In genomic region chr14:105865266-105865903, GRCh38 we compare ENCODE assay signal across 19 cellular contexts.
DNase-seq lines count a peak whose midpoint lies in the region; ATAC-seq and TF ChIP-seq lines count a peak whose summit lies in the region.
"Had no signal": no experiment of that assay in that cellular context is flagged by ENCODE, and none has a peak within 500 bp of the region (broad histone marks: within the 10 kb centered on the region; RNA-seq: fewer than 3 reads in every experiment).

No MANE protein-coding gene starts in this region.

- H3K4me3 Mint-ChIP-seq in activated CD4-positive, alpha-beta T cell treated with anti-CD3 and anti-CD28 coated beads, Interleukin-2, amount 10 ng/mL, durations not matched to agents 7 days and 5 days, result no peak overlapping the region
- H3K4me3 Mint-ChIP-seq in H9, result no peak overlapping the region
- H3K4me3 Mint-ChIP-seq: activated T-helper 17 cell treated with anti-CD3 and anti-CD28 coated beads, Interleukin-2, amount 50 U/mL, for 72 hours had no signal

- no peak overlapping the region for H4K8ac ChIP-seq in H9 (replicated peaks; ENCODE audit: insufficient read length, low read depth, low read length)

- TF ChIP-seq CTCF in H9 (conservative IDR thresholded peaks at IDR 0.05) (no peak), sigmoid colon (IDR thresholded peaks at IDR 0.05) (no peak)

- H3K27me3 Mint-ChIP-seq in activated CD4-positive, alpha-beta T cell treated with anti-CD3 and anti-CD28 coated beads, Interleukin-2, amount 10 ng/mL, durations not matched to agents 7 days and 5 days, result peaks cover 16% of the 10 kb centered on the region
- peaks cover 3% of the 10 kb centered on the region; the same call in 1 of the 2 replicates for H3K27me3 Mint-ChIP-seq in H9 (ENCODE audit: low read depth)
- H3K27me3 Mint-ChIP-seq: naive B cell had no signal

- no peak overlapping the region for H3K4ac ChIP-seq in H9 (ENCODE audit: low read depth, low read length)

- no peak for TF ChIP-seq EP300 in sigmoid colon (IDR thresholded peaks at IDR 0.05)

- H4K20me1 ChIP-seq in H9 (ENCODE audit: control insufficient read depth, insufficient read depth, insufficient read length), result no peaks in the 10 kb centered on the region

- no CpG with 5 or more reads among the region's 15 CpGs for WGBS in H9 (ENCODE audit: extremely low coverage, insufficient read length, low lambda C conversion rate)
- 66 to 74% methylated on average over 15 of the region's 15 CpGs for WGBS in sigmoid colon, 2 donors

- no peak overlapping the region for H3K27ac ChIP-seq in H9 (ENCODE audit: insufficient read length, low read depth, low read length)
- H3K27ac ChIP-seq in sigmoid colon, result no peak overlapping the region
- H3K27ac ChIP-seq: body of pancreas, PC-9, testis had no signal

- H3K4me1 ChIP-seq in H9 (ENCODE audit: insufficient read depth, low read length) (no peaks in the 10 kb centered on the region), sigmoid colon (no peaks in the 10 kb centered on the region)
- H3K4me1 ChIP-seq: body of pancreas, testis had no signal

- H3K36me3 Mint-ChIP-seq in activated CD4-positive, alpha-beta T cell treated with anti-CD3 and anti-CD28 coated beads, Interleukin-2, amount 10 ng/mL, durations not matched to agents 7 days and 5 days (ENCODE audit: low read depth), result no peaks in the 10 kb centered on the region
- peaks cover 6 to 16% (median 7%) of the 10 kb centered on the region in 3 experiments for H3K36me3 Mint-ChIP-seq in H9 (ENCODE audit: insufficient read depth in 1 of 3, low read depth in 3 of 3)

- H3K9ac ChIP-seq in H9 (ENCODE audit: extremely low read depth, insufficient read length, low read length), result no peak overlapping the region

- H2AK5ac ChIP-seq in H9 (ENCODE audit: insufficient read length, low read length), result no peak overlapping the region

- no peaks in the 10 kb centered on the region for H3K79me1 ChIP-seq in H9 (ENCODE audit: insufficient read depth, low read depth, low read length, poor library complexity, severe bottlenecking)

- POLR2A ChIA-PET in activated CD4-positive, alpha-beta T cell treated with anti-CD3 and anti-CD28 coated beads, Interleukin-2, amount 10 ng/mL, durations not matched to agents 7 days and 5 days (lab: Charles Lee), result no interaction called here

- no peak overlapping the region for H4K5ac ChIP-seq in H9 (ENCODE audit: insufficient read length, low read depth, low read length)

- H2BK5ac ChIP-seq in H9 (ENCODE audit: insufficient read length, low read length), result no peak overlapping the region

- H3K56ac ChIP-seq in H9 (ENCODE audit: insufficient read length, low read depth, low read length), result no peak overlapping the region

- peaks cover 44% of the 10 kb centered on the region for H3K4me1 Mint-ChIP-seq in activated CD4-positive, alpha-beta T cell treated with anti-CD3 and anti-CD28 coated beads, Interleukin-2, amount 10 ng/mL, durations not matched to agents 7 days and 5 days
- no peaks in the 10 kb centered on the region for H3K4me1 Mint-ChIP-seq in H9
- H3K4me1 Mint-ChIP-seq: activated T-helper 17 cell treated with anti-CD3 and anti-CD28 coated beads, Interleukin-2, amount 50 U/mL, for 72 hours; naive B cell had no signal

- CTCF ChIA-PET in activated CD4-positive, alpha-beta T cell treated with anti-CD3 and anti-CD28 coated beads, Interleukin-2, amount 10 ng/mL, durations not matched to agents 7 days and 5 days (lab: Charles Lee), result no interaction called here

- H2BK20ac ChIP-seq in H9 (ENCODE audit: low read depth, low read length, poor library complexity, severe bottlenecking), result no peak overlapping the region

- intact Hi-C loops in sigmoid colon (cut with DNase I), result no loop called here

- no peak overlapping the region for H3K4me3 ChIP-seq in sigmoid colon
- H3K4me3 ChIP-seq: body of pancreas, PC-9, testis had no signal

- no peaks in the 10 kb centered on the region for H3K9me3 Mint-ChIP-seq in activated CD4-positive, alpha-beta T cell treated with anti-CD3 and anti-CD28 coated beads, Interleukin-2, amount 10 ng/mL, durations not matched to agents 7 days and 5 days
- peaks cover 79 to 91% of the 10 kb centered on the region in 2 experiments for H3K9me3 Mint-ChIP-seq in H9
- H3K9me3 Mint-ChIP-seq: activated T-helper 17 cell treated with anti-CD3 and anti-CD28 coated beads, Interleukin-2, amount 50 U/mL, for 72 hours had no signal

- peak; percentile 5 for DNase-seq in activated CD4-positive, alpha-beta T cell treated with anti-CD3 and anti-CD28 coated beads, Interleukin-2, amount 10 ng/mL, durations not matched to agents 7 days and 5 days
- no peak for DNase-seq in activated CD4-positive, alpha-beta T cell treated with anti-CD3 and anti-CD28 coated beads for 48 hours
- DNase-seq in H9, result peak; percentile 9
- peak; percentile 23 to 26 for DNase-seq in activated T-cell treated with anti-CD3 and anti-CD28 coated beads, Interleukin-2, amount 50 U/mL, for 48 hours
- DNase-seq in sigmoid colon, result peak; percentile 54
- no peak for DNase-seq in NCI-H2227 treated with DMSO at 0.1 percent for 48 hours (lab: John Stamatoyannopoulos, UW)
- DNase-seq in NCI-H1048 (lab: John Stamatoyannopoulos, UW), result no peak
- DNase-seq: ACHN, COR-L47, Karpas-422, naive B cell, NCI-H187 treated with DMSO at 0.1 percent for 48 hours, NCI-H526, PC-9 had no signal

- no peaks in the 10 kb centered on the region for H3K23me2 ChIP-seq in H9 (ENCODE audit: insufficient read length, low read depth, low read length, poor library complexity, severe bottlenecking)

- no peak for ATAC-seq in GM21390 (IDR thresholded peaks at IDR 0.05; ENCODE audit: unreplicated experiment)
- ATAC-seq: activated T-helper 17 cell treated with anti-CD3 and anti-CD28 coated beads, Interleukin-2, amount 50 U/mL, for 72 hours; body of pancreas; SK-N-SH treated with all-trans-retinoic acid at 6 μM for 48 hours had no signal

- H3K23ac ChIP-seq in H9 (ENCODE audit: insufficient read length, low read depth, low read length), result no peak overlapping the region

- H3K18ac ChIP-seq in H9 (ENCODE audit: insufficient read length, low read depth, low read length), result no peak overlapping the region

- H2BK120ac ChIP-seq in H9 (ENCODE audit: low read depth, low read length, poor library complexity, severe bottlenecking), result no peak overlapping the region

- H2BK15ac ChIP-seq in H9 (ENCODE audit: low read depth, low read length), result no peak overlapping the region

- TF ChIP-seq POLR2A in sigmoid colon (IDR thresholded peaks at IDR 0.05), result no peak

- no peak overlapping the region for H3T11ph ChIP-seq in H9 (ENCODE audit: low read length)

- H3K27me3 ChIP-seq in H9 (ENCODE audit: insufficient read depth, low read length) (no peaks in the 10 kb centered on the region), sigmoid colon (peaks cover 0 to 3% (median 0%) of the 10 kb centered on the region in 3 donors)
- H3K27me3 ChIP-seq: body of pancreas, testis had no signal

- H3K79me2 ChIP-seq in H9 (ENCODE audit: insufficient read depth, low read length), result no peaks in the 10 kb centered on the region

- H3K4me2 ChIP-seq in H9 (ENCODE audit: insufficient read depth, insufficient read length, low read length), result no peak overlapping the region
- H3K4me2 ChIP-seq: PC-9 had no signal

- H3K14ac ChIP-seq in H9 (ENCODE audit: insufficient read depth, low read length), result no peak overlapping the region

- peak overlapping the region; percentile 50 for H3K27ac Mint-ChIP-seq in activated CD4-positive, alpha-beta T cell treated with anti-CD3 and anti-CD28 coated beads, Interleukin-2, amount 10 ng/mL, durations not matched to agents 7 days and 5 days
- H3K27ac Mint-ChIP-seq in H9, result no peak overlapping the region
- H3K27ac Mint-ChIP-seq: activated T-helper 17 cell treated with anti-CD3 and anti-CD28 coated beads, Interleukin-2, amount 50 U/mL, for 72 hours had no signal

- H3K36me3 ChIP-seq in sigmoid colon, result no peaks in the 10 kb centered on the region

- no peak overlapping the region for H4K91ac ChIP-seq in H9 (ENCODE audit: insufficient read length, low read depth, low read length)

- no peak overlapping the region for H2BK12ac ChIP-seq in H9 (ENCODE audit: insufficient read length, low read depth, low read length)

- no peak overlapping the region for H2AFZ ChIP-seq in H9 (ENCODE audit: low read length)
- H2AFZ ChIP-seq: PC-9 had no signal

- peaks cover 76% of the 10 kb centered on the region for H3K9me3 ChIP-seq in H9 (ENCODE audit: control insufficient read depth, low read depth, low read length)
- H3K9me3 ChIP-seq in sigmoid colon, result no peaks in the 10 kb centered on the region
- H3K9me3 ChIP-seq: body of pancreas, testis had no signal

Comparison
In these comparisons a context has a peak if more than half of its experiments do, and no peak if none do; other contexts are left out.
1. DNase-seq: peak in activated CD4-positive, alpha-beta T cell treated with anti-CD3 and anti-CD28 coated beads, Interleukin-2, amount 10 ng/mL, durations not matched to agents 7 days and 5 days (single experiment), H9 (single experiment), activated T-cell treated with anti-CD3 and anti-CD28 coated beads, Interleukin-2, amount 50 U/mL, for 48 hours (2 of 2) and sigmoid colon (single experiment); none in activated CD4-positive, alpha-beta T cell treated with anti-CD3 and anti-CD28 coated beads for 48 hours (single experiment), NCI-H2227 treated with DMSO at 0.1 percent for 48 hours (single experiment) and NCI-H1048 (single experiment).